In the genomic region with DNA sequence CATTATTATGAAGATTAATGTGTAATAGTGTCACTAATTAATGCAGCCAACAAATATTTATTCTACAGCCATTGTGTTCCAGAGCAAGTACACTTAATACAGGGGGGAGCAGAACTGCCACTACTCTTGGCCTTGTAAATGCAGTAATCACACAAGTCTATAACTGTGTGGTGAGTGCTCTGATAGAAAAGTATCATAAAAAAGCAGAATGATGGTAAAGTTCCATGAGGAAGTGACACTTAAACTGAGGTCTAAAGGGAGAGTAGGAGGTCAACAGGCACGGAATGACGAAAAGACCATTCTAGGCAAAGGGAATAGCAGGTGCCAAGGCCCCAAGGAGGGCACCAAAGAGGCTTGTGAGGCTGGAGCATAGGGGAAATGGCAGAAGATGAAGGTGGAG, we compare ENCODE assay signal across 22 cellular contexts.
"Had no signal": no experiment of that assay in that cellular context is flagged by ENCODE, and none has a peak within 500 bp of the region (broad histone marks: within the 10 kb centered on the region; RNA-seq: fewer than 3 reads in every experiment).

No MANE protein-coding gene starts in this region.

- H3K36me3 ChIP-seq: brain microvascular endothelial cell, cardiac muscle cell, MG63 had no signal

- DNase-seq: activated B cell treated with CpG ODN at 0.5 μM for 24 hours; activated CD4-positive, alpha-beta T cell treated with anti-CD3 and anti-CD28 coated beads for 1 hour; activated CD4-positive, alpha-beta T cell treated with anti-CD3 and anti-CD28 coated beads, Interleukin-2, amount 10 ng/mL, durations not matched to agents 24 days and 14 days; activated CD4-positive, alpha-beta T cell treated with anti-CD3 and anti-CD28 coated beads, Interleukin-2, amount 50 U/mL, for 48 hours; activated CD8-positive, alpha-beta memory T cell treated with anti-CD3 and anti-CD28 coated beads, Interleukin-2, amount 10 ng/mL, durations not matched to agents 7 days and 5 days; activated gamma-delta T cell; activated naive CD4-positive, alpha-beta T cell treated with anti-CD3 and anti-CD28 coated beads, Interleukin-2, amount 10 ng/mL, durations not matched to agents 7 days and 5 days; activated naive CD8-positive, alpha-beta T cell treated with anti-CD3 and anti-CD28 coated beads for 36 hours; activated T-cell treated with anti-CD3 and anti-CD28 coated beads, Interleukin-2, amount 50 U/mL, for 4 hours; brain microvascular endothelial cell; MG63; NCI-H1048; NCI-H1436; NCI-H1694 treated with DMSO at 0.1 percent for 48 hours; NCI-H2029 treated with DMSO at 0.1 percent for 48 hours; NCI-H446 treated with DMSO at 0.1 percent for 48 hours; NCI-H526 treated with DMSO at 0.1 percent for 48 hours; NCI-H82; SIG-M5; T-helper 1 cell had no signal

- H3K4me3 ChIP-seq: cardiac muscle cell, MG63 had no signal

- ATAC-seq: activated CD8-positive, alpha-beta memory T cell treated with anti-CD3 and anti-CD28 coated beads, Interleukin-2, amount 10 ng/mL, durations not matched to agents 7 days and 5 days; activated T-cell treated with anti-CD3 and anti-CD28 coated beads, Interleukin-2, amount 50 U/mL, for 4 hours; activated T-helper 17 cell treated with anti-CD3 and anti-CD28 coated beads, Interleukin-2, amount 50 U/mL, for 72 hours had no signal

- H3K9me3 ChIP-seq: MG63 had no signal

- H3K27me3 ChIP-seq: brain microvascular endothelial cell, cardiac muscle cell, MG63 had no signal

- H3K27ac ChIP-seq: brain microvascular endothelial cell, cardiac muscle cell had no signal
